ENCODE assay signal across 16 cellular contexts in genomic region chr6:107973594-107973993, GRCh38.
"Had no signal": no experiment of that assay in that cellular context is flagged by ENCODE, and none has a peak within 500 bp of the region (broad histone marks: within the 10 kb centered on the region; RNA-seq: fewer than 3 reads in every experiment).

No MANE protein-coding gene starts in this region.

- H3K36me3 Mint-ChIP-seq: activated naive CD8-positive, alpha-beta T cell; neural progenitor cell had no signal

- H3K9me3 Mint-ChIP-seq: activated T-cell treated with anti-CD3 and anti-CD28 coated beads, Interleukin-2, amount 50 U/mL, for 72 hours; endodermal cell; neural progenitor cell had no signal

- H3K27me3 Mint-ChIP-seq: activated naive CD8-positive, alpha-beta T cell had no signal

- FAIRE-seq: urothelium cell line had no signal

- H3K27ac ChIP-seq: neural progenitor cell, sigmoid colon, thoracic aorta had no signal

- DNase-seq: activated CD8-positive, alpha-beta memory T cell treated with anti-CD3 and anti-CD28 coated beads, Interleukin-2, amount 50 U/mL, for 48 hours; activated gamma-delta T cell treated with Interleukin-2 at 50 U/mL for 16 hours; activated T-cell treated with anti-CD3 and anti-CD28 coated beads, Interleukin-2, amount 50 U/mL, for 72 hours; endodermal cell; erythroblast; hypothalamus; kidney glomerular epithelial cell; sigmoid colon; stimulated activated CD4-positive, alpha-beta T cell treated with anti-CD3 and anti-CD28 coated beads, Interleukin-12 subunit alpha, Interleukin-12 subunit beta, amount 100 ng/mL, for 4 hours; stimulated activated CD4-positive, alpha-beta T cell treated with anti-CD3 and anti-CD28 coated beads, Interleukin-2, amount 100 ng/mL, for 24 hours; T-helper 1 cell; T1000 had no signal

- H3K9me3 ChIP-seq: sigmoid colon, thoracic aorta had no signal

- H3K36me3 ChIP-seq: neural progenitor cell, sigmoid colon, thoracic aorta had no signal

- H3K27ac Mint-ChIP-seq: activated naive CD8-positive, alpha-beta T cell; activated T-cell treated with anti-CD3 and anti-CD28 coated beads, Interleukin-2, amount 50 U/mL, for 72 hours; endodermal cell; neural progenitor cell had no signal

- H2AFZ ChIP-seq: neural progenitor cell had no signal

- H3K27me3 ChIP-seq: neural progenitor cell, sigmoid colon had no signal

- ATAC-seq: activated T-cell treated with anti-CD3 and anti-CD28 coated beads, Interleukin-2, amount 50 U/mL, for 72 hours had no signal

- H3K4me1 ChIP-seq: sigmoid colon had no signal

- H3K4me2 ChIP-seq: neural progenitor cell had no signal

- H3K4me1 Mint-ChIP-seq: endodermal cell had no signal

- H3K9ac ChIP-seq: neural progenitor cell had no signal

- H3K4me3 ChIP-seq: neural progenitor cell, sigmoid colon, thoracic aorta had no signal

- H3K4me3 Mint-ChIP-seq: activated naive CD8-positive, alpha-beta T cell; activated T-cell treated with anti-CD3 and anti-CD28 coated beads, Interleukin-2, amount 50 U/mL, for 72 hours; endodermal cell; neural progenitor cell had no signal
